ENCODE assay signal across 9 cellular contexts in the genomic region with DNA sequence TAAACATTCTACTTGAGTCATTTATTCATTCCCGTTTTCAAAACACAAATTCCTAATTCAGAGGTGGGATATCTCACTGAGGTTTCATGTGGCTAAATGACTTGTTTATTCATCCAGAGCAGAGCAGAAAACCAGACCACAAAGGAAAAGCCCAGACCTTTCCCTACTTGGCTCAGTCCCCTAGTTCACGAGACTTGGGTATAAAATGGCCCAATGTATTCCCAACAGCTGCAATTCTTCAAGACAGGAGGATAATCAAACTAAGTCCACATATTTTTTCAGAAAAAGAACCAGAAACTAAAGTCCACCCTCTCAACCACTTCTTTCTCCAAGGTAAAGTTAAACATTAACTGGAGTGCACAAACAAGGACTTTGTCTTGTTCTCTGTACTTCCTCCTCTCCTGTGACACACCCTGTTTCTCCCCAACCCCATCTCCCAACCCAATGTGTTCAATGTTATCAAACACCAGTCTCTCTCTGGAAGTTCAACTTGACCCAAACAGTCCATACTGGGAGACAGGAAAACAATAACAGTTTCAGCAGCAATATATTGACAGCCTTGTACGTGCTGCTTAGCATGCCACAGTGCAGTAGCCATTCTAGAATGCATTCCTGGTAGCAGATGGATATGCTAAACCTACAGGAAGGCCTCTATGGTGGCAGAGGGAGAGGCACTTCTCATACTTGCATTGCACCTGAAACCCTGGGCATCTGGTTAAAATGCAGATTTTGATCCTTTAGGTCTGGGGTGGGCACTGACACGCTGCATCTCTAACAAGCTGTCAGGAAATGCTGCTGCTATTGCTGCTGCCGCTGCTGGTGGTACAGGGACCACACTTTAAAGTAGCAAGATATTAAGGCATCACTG.
DNase-seq lines count a peak whose midpoint lies in the region; ATAC-seq, FAIRE-seq and TF ChIP-seq lines count a peak whose summit lies in the region.
"Had no signal": no experiment of that assay in that cellular context is flagged by ENCODE, and none has a peak within 500 bp of the region (broad histone marks: within the 10 kb centered on the region; RNA-seq: fewer than 3 reads in every experiment).

No MANE protein-coding gene starts in this region.

- 64 to 83% (median 69%) methylated on average over 5 of the region's 5 CpGs for WGBS in spleen, 5 donors

- peaks cover 0 to 15% (median 0%) of the 10 kb centered on the region in 8 donors for H3K9me3 ChIP-seq in spleen
- H3K9me3 ChIP-seq: SJSA1 had no signal

- FAIRE-seq in islet of Langerhans (lab: Jason Lieb, UNC) = peak; percentile 94

- no peaks in the 10 kb centered on the region for H3K4me1 ChIP-seq in spleen
- H3K4me1 ChIP-seq: SJSA1 had no signal

- ATAC-seq in GM21381 (IDR thresholded peaks at IDR 0.05; ENCODE audit: unreplicated experiment) (peak; percentile 83), GM18519 (IDR thresholded peaks at IDR 0.05; ENCODE audit: low FRiP score, unreplicated experiment) (no peak)

- H3K27ac ChIP-seq in 22Rv1 (peak overlapping the region; percentile 99), spleen (no peak overlapping the region)
- H3K27ac ChIP-seq: SJSA1 had no signal

- TF ChIP-seq CTCF in 22Rv1 (IDR thresholded peaks at IDR 0.05) (no peak), spleen (IDR thresholded peaks at IDR 0.05 in 8 of 11, conservative IDR thresholded peaks at IDR 0.05 in 3 of 11) (no peak)

- intact Hi-C loops in spleen (cut with DNase I; ENCODE audit: low total_unique reads) = no loop called here

- H3K36me3 ChIP-seq in spleen = no peaks in the 10 kb centered on the region
- H3K36me3 ChIP-seq: SJSA1 had no signal

- no peak for TF ChIP-seq POLR2A in spleen (IDR thresholded peaks at IDR 0.05)

- no peak overlapping the region for H3K4me3 ChIP-seq in spleen
- H3K4me3 ChIP-seq: SJSA1 had no signal

- H3K27me3 ChIP-seq in spleen (replicated peaks in 1 of 7) = peaks cover 0 to 15% (median 0%) of the 10 kb centered on the region in 7 donors
- H3K27me3 ChIP-seq: SJSA1 had no signal

- peak; percentile 94 for DNase-seq in HuH-7.5 (ENCODE audit: low spot score)
- DNase-seq in spleen = no peak
- DNase-seq in OCI-M1 (lab: John Stamatoyannopoulos, UW) = no peak
- no peak for DNase-seq in stimulated activated CD4-positive, alpha-beta T cell treated with anti-CD3 and anti-CD28 coated beads, Interleukin-15, amount 100 ng/mL, for 24 hours
